8 cellular contexts compared by ENCODE assay signal in the genomic region with DNA sequence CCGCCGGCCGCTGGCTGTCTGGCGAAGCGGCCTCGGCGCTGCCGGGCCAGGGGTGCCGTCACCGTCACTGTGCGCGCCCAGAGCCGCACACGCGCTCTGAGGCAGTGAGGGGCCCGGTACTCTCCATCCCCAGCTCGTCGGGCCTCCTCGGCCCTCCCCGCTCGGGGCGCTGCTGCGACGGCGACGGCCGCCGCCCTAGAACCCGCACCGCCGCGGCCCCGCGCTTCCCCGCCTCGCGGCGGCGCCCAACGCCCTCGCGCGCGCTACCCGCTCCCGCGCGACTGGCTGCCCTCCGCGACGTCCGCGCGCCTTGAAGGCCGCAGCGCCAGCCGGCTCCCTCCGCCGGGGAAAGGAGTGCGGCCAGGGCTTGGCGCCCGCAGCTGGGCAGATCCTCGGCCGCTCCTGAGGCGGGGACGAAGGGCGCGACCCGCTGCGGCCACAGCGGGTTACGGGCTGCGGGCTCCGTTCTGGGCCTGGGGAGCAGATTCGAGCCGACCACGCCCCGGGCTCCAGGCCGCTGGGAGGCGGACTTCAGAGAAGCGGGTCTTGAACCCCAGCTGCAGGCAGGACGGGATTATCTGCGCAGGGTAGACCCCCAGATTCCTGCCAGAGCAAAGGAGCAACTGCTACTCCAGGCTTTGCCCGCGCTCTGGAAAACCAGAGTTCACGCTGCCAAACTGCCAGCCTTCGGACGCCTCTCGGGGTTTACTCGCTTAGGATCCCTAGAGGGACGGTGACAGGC. TPM values are rescaled to one million over a fixed set of nuclear protein-coding genes. Genes with fewer than 3 reads are reported as not detected.
A peak's percentile ranks its signal among the peaks of the same experiment; 100 is the strongest.
DNase-seq lines count a peak whose midpoint lies in the region; ATAC-seq and TF ChIP-seq lines count a peak whose summit lies in the region.

A gene (minus strand): TSS at position 283 of the 742 bp plus-strand sequence. CDS start 519 bp downstream, outside the sequence.

- no peaks in the 10 kb centered on the region for H3K9me2 ChIP-seq in GM23338 (ENCODE audit: insufficient read depth)

- H3K36me3 ChIP-seq in GM23338 (ENCODE audit: insufficient read depth): no peaks in the 10 kb centered on the region
- H3K36me3 ChIP-seq in muscle layer of duodenum (ENCODE audit: control insufficient read depth in 1 of 2, insufficient read depth in 2 of 2, low read length in 2 of 2): peaks cover 0 to 6% of the 10 kb centered on the region in 2 donors

- peak within 1 kb of the TSS; percentile 85 for H3K4me3 Mint-ChIP-seq in GM23338
- H3K4me3 Mint-ChIP-seq in activated T-cell treated with anti-CD3 and anti-CD28 coated beads, Interleukin-2, amount 50 U/mL, for 72 hours: peak within 1 kb of the TSS; percentile 84 to 89

- no peaks in the 10 kb centered on the region for H3K9me3 ChIP-seq in muscle layer of duodenum (ENCODE audit: control insufficient read depth in 1 of 2, low read length in 2 of 2)

- TF ChIP-seq CTCF in GM23338 (conservative IDR thresholded peaks at IDR 0.05; ENCODE audit: low read depth in 2 of 2): peak in 1 of 2 experiments; percentile 1; a peak in 1 of 4 replicates

- H4K20me1 ChIP-seq in GM23338 (replicated peaks; ENCODE audit: insufficient read depth): no peaks in the 10 kb centered on the region; the same call in 1 of the 2 replicates

- peak within 1 kb of the TSS; percentile 92 for H3K4me2 ChIP-seq in GM23338

- H3K36me3 Mint-ChIP-seq in GM23338 (ENCODE audit: low read depth): no peaks in the 10 kb centered on the region; the same call in 2 of the 3 replicates
- H3K36me3 Mint-ChIP-seq in activated T-cell treated with anti-CD3 and anti-CD28 coated beads, Interleukin-2, amount 50 U/mL, for 72 hours (ENCODE audit: insufficient read depth in 2 of 2): no peaks in the 10 kb centered on the region

- no peak within 1 kb of the TSS for H3K27ac Mint-ChIP-seq in GM23338
- H3K27ac Mint-ChIP-seq in activated T-cell treated with anti-CD3 and anti-CD28 coated beads, Interleukin-2, amount 50 U/mL, for 72 hours: no peak within 1 kb of the TSS

- H3K27me3 Mint-ChIP-seq in GM23338 (ENCODE audit: insufficient read depth, low read depth, poor library complexity): peaks cover 32% of the 10 kb centered on the region
- no peaks in the 10 kb centered on the region for H3K27me3 Mint-ChIP-seq in activated T-cell treated with anti-CD3 and anti-CD28 coated beads, Interleukin-2, amount 50 U/mL, for 72 hours (ENCODE audit: low read depth)

- peak within 1 kb of the TSS; percentile 99 for H2AFZ ChIP-seq in GM23338

- H3F3A ChIP-seq in GM23338 (replicated peaks; ENCODE audit: low read depth): no peaks in the 10 kb centered on the region

- H3K4me3 ChIP-seq in GM23338 (peak within 1 kb of the TSS; percentile 79), muscle layer of duodenum (ENCODE audit: low read depth in 1 of 2, low read length in 2 of 2) (peak within 1 kb of the TSS; percentile 71 to 80)

- peaks cover 8% of the 10 kb centered on the region; the same call in 1 of the 2 replicates for H3K4me1 ChIP-seq in GM23338 (ENCODE audit: insufficient read depth)
- peaks cover 0 to 9% of the 10 kb centered on the region in 2 donors for H3K4me1 ChIP-seq in muscle layer of duodenum (ENCODE audit: control insufficient read depth in 1 of 2, insufficient read depth in 2 of 2, low read length in 2 of 2)

- ATAC-seq in GM23338: peak; percentile 78
- ATAC-seq in activated T-cell treated with anti-CD3 and anti-CD28 coated beads, Interleukin-2, amount 50 U/mL, for 72 hours (replicated peaks in 1 of 2): peak; percentile 85 to 91
- peak; percentile 79 for ATAC-seq in stimulated activated naive CD8-positive, alpha-beta T cell treated with anti-CD3 and anti-CD28 coated beads, Interleukin-15, Interleukin-2, amounts not matched to agents 100 U/mL and 50 U/mL, for 24 hours

- H3K4me1 Mint-ChIP-seq in GM23338: peaks cover 3% of the 10 kb centered on the region; the same call in 1 of the 3 replicates
- peaks cover 18% of the 10 kb centered on the region for H3K4me1 Mint-ChIP-seq in activated T-cell treated with anti-CD3 and anti-CD28 coated beads, Interleukin-2, amount 50 U/mL, for 72 hours (ENCODE audit: low read depth)

- no peaks in the 10 kb centered on the region for H3K9me3 Mint-ChIP-seq in GM23338
- H3K9me3 Mint-ChIP-seq in activated T-cell treated with anti-CD3 and anti-CD28 coated beads, Interleukin-2, amount 50 U/mL, for 72 hours: no peaks in the 10 kb centered on the region

- no peak within 1 kb of the TSS for H3K27ac ChIP-seq in GM23338 (ENCODE audit: low read depth)
- H3K27ac ChIP-seq in muscle layer of duodenum (ENCODE audit: low read length): no peak within 1 kb of the TSS

- no peaks in the 10 kb centered on the region for H3K79me2 ChIP-seq in GM23338 (replicated peaks; ENCODE audit: insufficient read depth)

- peak; percentile 5 for DNase-seq in DMS114 treated with DMSO at 0.1 percent for 48 hours (lab: John Stamatoyannopoulos, UW; ENCODE audit: unreplicated experiment)
- DNase-seq in GM23338 (ENCODE audit: low spot score): peak; percentile 83
- DNase-seq in NCI-H460 (ENCODE audit: extremely low read depth, low read depth): peak; percentile 43
- peak; percentile 67 to 69 for DNase-seq in activated T-cell treated with anti-CD3 and anti-CD28 coated beads, Interleukin-2, amount 50 U/mL, for 72 hours
- DNase-seq in fibroblast of peridontal ligament (ENCODE audit: extremely low read depth): peak; percentile 69
- peak; percentile 62 for DNase-seq in stimulated activated naive CD8-positive, alpha-beta T cell treated with anti-CD3 and anti-CD28 coated beads, Interleukin-15, Interleukin-2, amounts not matched to agents 100 U/mL and 50 U/mL, for 24 hours
- no peak for DNase-seq in amniotic stem cell (lab: John Stamatoyannopoulos, UW)

- peaks cover 33% of the 10 kb centered on the region for H3K27me3 ChIP-seq in GM23338 (ENCODE audit: insufficient read depth)
- no peaks in the 10 kb centered on the region for H3K27me3 ChIP-seq in muscle layer of duodenum (ENCODE audit: low read depth, low read length)

TF ChIP-seq in GM23338, 12 proteins besides CTCF, POLR2A, EP300 and RAD21 (continues in another document):
- TF ChIP-seq ZNF114 (CRISPR knock-in tag; IDR thresholded peaks at IDR 0.05) (no peak), CREB1 (CRISPR knock-in tag; IDR thresholded peaks at IDR 0.05; ENCODE audit: low read depth) (peak; percentile 61)
- TF ChIP-seq, protein P1, sequence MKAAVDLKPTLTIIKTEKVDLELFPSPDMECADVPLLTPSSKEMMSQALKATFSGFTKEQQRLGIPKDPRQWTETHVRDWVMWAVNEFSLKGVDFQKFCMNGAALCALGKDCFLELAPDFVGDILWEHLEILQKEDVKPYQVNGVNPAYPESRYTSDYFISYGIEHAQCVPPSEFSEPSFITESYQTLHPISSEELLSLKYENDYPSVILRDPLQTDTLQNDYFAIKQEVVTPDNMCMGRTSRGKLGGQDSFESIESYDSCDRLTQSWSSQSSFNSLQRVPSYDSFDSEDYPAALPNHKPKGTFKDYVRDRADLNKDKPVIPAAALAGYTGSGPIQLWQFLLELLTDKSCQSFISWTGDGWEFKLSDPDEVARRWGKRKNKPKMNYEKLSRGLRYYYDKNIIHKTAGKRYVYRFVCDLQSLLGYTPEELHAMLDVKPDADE (IDR thresholded peaks at IDR 0.05): no peak

RNA-seq across cellular contexts. Expression of the gene that starts here (rescaled TPM):
- 3.0 and 10.3 TPM in 2 replicates for total RNA-seq in GM23338 (2014; rRNA removed; shearing (Covaris generic))
- 1.4 and 1.6 TPM in 2 replicates for polyA plus RNA-seq in GM23338 (2016; fragmentation: Nextera tagmentation; extraction: Ambion mirVana)
- total RNA-seq in NCI-H460 (2014; rRNA removed; shearing (Covaris generic)): 24.4 and 31.8 TPM in 2 replicates
- polyA plus RNA-seq in NCI-H460 (2014; cell fraction: nucleus; rRNA removed): 22.2 and 35.8 TPM in 2 replicates
- total RNA-seq in activated T-cell treated with anti-CD3 and anti-CD28 coated beads, Interleukin-2, amount 50 U/mL, for 72 hours: 10 to 100 TPM; 13.9 to 14.5 TPM
